ENCODE assay signal across 1 cellular context in genomic region chr18:22563098-22563707, GRCh38.
TF ChIP-seq lines count a peak whose summit lies in the region.

No MANE protein-coding gene starts in this region.

TF ChIP-seq in HEK293, 187 proteins besides CTCF, POLR2A, EP300 and RAD21 (continued from another document):
- TF ChIP-seq ZNF302 (tag by site-specific recombination; IDR thresholded peaks at IDR 0.05; ENCODE audit: low read depth) (no peak), ZNF169 (tag by site-specific recombination; IDR thresholded peaks at IDR 0.05) (no peak), MZF1 (tag by site-specific recombination; IDR thresholded peaks at IDR 0.05; ENCODE audit: borderline replicate concordance) (no peak), ZNF292 (tag by site-specific recombination; IDR thresholded peaks at IDR 0.05; ENCODE audit: borderline replicate concordance, low read depth) (no peak), ZNF140 (tag by site-specific recombination; IDR thresholded peaks at IDR 0.05) (no peak)
- TF ChIP-seq, protein P1, sequence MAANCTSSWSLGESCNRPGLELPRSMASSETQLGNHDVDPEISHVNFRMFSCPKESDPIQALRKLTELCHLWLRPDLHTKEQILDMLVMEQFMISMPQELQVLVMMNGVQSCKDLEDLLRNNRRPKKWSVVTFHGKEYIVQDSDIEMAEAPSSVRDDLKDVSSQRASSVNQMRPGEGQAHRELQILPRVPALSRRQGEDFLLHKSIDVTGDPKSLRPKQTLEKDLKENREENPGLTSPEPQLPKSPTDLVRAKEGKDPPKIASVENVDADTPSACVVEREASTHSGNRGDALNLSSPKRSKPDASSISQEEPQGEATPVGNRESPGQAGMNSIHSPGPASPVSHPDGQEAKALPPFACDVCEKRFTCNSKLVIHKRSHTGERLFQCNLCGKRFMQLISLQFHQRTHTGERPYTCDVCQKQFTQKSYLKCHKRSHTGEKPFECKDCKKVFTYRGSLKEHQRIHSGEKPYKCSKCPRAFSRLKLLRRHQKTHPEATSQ (tag by site-specific recombination; IDR thresholded peaks at IDR 0.05): no peak
TF ChIP-seq in HEK293: peak in this region for 22.
